In genomic region chr17:45225964-45226530, GRCh38 we compare ENCODE assay signal across 8 cellular contexts. TPM values are rescaled to one million over a fixed set of nuclear protein-coding genes. Genes with fewer than 3 reads are reported as not detected.
DNase-seq lines count a peak whose midpoint lies in the region; ATAC-seq and TF ChIP-seq lines count a peak whose summit lies in the region.

No MANE protein-coding gene starts in this region.

- H3K4me3 Mint-ChIP-seq in T-helper 1 cell treated with Interleukin-12 subunit alpha and Interleukin-12 subunit beta and Interleukin-4 antibody, amounts not matched to agents 30 μg/mL and 1 μg/mL, for 36 hours: peak overlapping the region; percentile 95
- H3K4me3 Mint-ChIP-seq in memory B cell: peak overlapping the region; percentile 92

- peak; percentile 38 for ATAC-seq in HG03108 (IDR thresholded peaks at IDR 0.05; ENCODE audit: unreplicated experiment)
- peak; percentile 62 for ATAC-seq in memory B cell (ENCODE audit: low read depth)

- H3K27ac Mint-ChIP-seq in T-helper 1 cell treated with Interleukin-12 subunit alpha and Interleukin-12 subunit beta and Interleukin-4 antibody, amounts not matched to agents 30 μg/mL and 1 μg/mL, for 36 hours: peak overlapping the region; percentile 96
- peak overlapping the region; percentile 98 for H3K27ac Mint-ChIP-seq in memory B cell

- DNase-seq in adrenal gland (peak; percentile 53 to 81 (median 64)), memory B cell (ENCODE audit: low spot score in 2 of 2) (peak; percentile 78 to 86), DMS79 treated with DMSO at 0.1 percent for 48 hours (lab: John Stamatoyannopoulos, UW) (no peak), NCI-H2171 (lab: John Stamatoyannopoulos, UW) (no peak)
- DNase-seq in stimulated activated CD8-positive, alpha-beta memory T cell treated with anti-CD3 and anti-CD28 coated beads, Interleukin-7, amount 100 ng/mL, for 4 hours (ENCODE audit: low read depth in 2 of 2): peak; percentile 94 to 97

- peaks cover 39% of the 10 kb centered on the region for H3K36me3 Mint-ChIP-seq in T-helper 1 cell treated with Interleukin-12 subunit alpha and Interleukin-12 subunit beta and Interleukin-4 antibody, amounts not matched to agents 30 μg/mL and 1 μg/mL, for 36 hours (ENCODE audit: low read depth)
- peaks cover 2% of the 10 kb centered on the region for H3K36me3 Mint-ChIP-seq in memory B cell

- peaks cover 6 to 30% of the 10 kb centered on the region in 2 donors for H3K4me1 ChIP-seq in adrenal gland (replicated peaks in 1 of 2)

- H3K36me3 ChIP-seq in adrenal gland (replicated peaks in 1 of 2): no peaks in the 10 kb centered on the region

- intact Hi-C loops in adrenal gland (cut with DNase I): loop anchor here in 1 of 2 donors (10.0 kb wide), 1 partner anchor 609 kb away; no protein-coding TSS in a partner anchor

- no peak overlapping the region for H3K4me3 ChIP-seq in adrenal gland

- H3K27ac ChIP-seq in adrenal gland: peak overlapping the region in 1 of 5 donors; percentile 85

- no peaks in the 10 kb centered on the region for H3K9me3 Mint-ChIP-seq in T-helper 1 cell treated with Interleukin-12 subunit alpha and Interleukin-12 subunit beta and Interleukin-4 antibody, amounts not matched to agents 30 μg/mL and 1 μg/mL, for 36 hours
- no peaks in the 10 kb centered on the region for H3K9me3 Mint-ChIP-seq in memory B cell

- WGBS in adrenal gland, 4 donors: 64 to 76% (median 66%) methylated on average over 8 to 11 of the region's 11 CpGs

- H3K27me3 ChIP-seq in adrenal gland: no peaks in the 10 kb centered on the region

- no peaks in the 10 kb centered on the region for H3K27me3 Mint-ChIP-seq in T-helper 1 cell treated with Interleukin-12 subunit alpha and Interleukin-12 subunit beta and Interleukin-4 antibody, amounts not matched to agents 30 μg/mL and 1 μg/mL, for 36 hours (ENCODE audit: low read depth)
- H3K27me3 Mint-ChIP-seq in memory B cell: no peaks in the 10 kb centered on the region

- no peaks in the 10 kb centered on the region for H3K9me3 ChIP-seq in adrenal gland (replicated peaks in 1 of 3)

- no peak for TF ChIP-seq CTCF in adrenal gland (IDR thresholded peaks at IDR 0.05)

- H3K4me1 Mint-ChIP-seq in T-helper 1 cell treated with Interleukin-12 subunit alpha and Interleukin-12 subunit beta and Interleukin-4 antibody, amounts not matched to agents 30 μg/mL and 1 μg/mL, for 36 hours (ENCODE audit: low read depth): peaks cover 63% of the 10 kb centered on the region
- peaks cover 66% of the 10 kb centered on the region for H3K4me1 Mint-ChIP-seq in memory B cell

- TF ChIP-seq POLR2A in GM18526 (IDR thresholded peaks at IDR 0.05; ENCODE audit: extremely low read depth, insufficient read length) (peak; percentile 94), adrenal gland (IDR thresholded peaks at IDR 0.05) (no peak)

RNA-seq across cellular contexts. Expression of gene FMNL1, which starts 4.4 kb away (rescaled TPM):
- 10 to 100 TPM in 6 of 8 donors, 1 to 10 TPM in 2; 6.7 to 20.3 (median 15.3) TPM for total RNA-seq in adrenal gland
- 10 to 100 TPM in 2 of 3 donors, 1 to 10 TPM in 1; 3.6 to 31.9 (median 13.7) TPM for polyA plus RNA-seq in adrenal gland

RNA-seq across cellular contexts. Expression of gene SPATA32, which starts 35.8 kb away (rescaled TPM):
- under 1 TPM in 1 of 8 donors, not detected in 7; 0.11 TPM for total RNA-seq in adrenal gland
- not detected for polyA plus RNA-seq in adrenal gland

Comparison
In these comparisons a context has a peak if more than half of its experiments do, and no peak if none do; other contexts are left out.
1. DNase-seq: peak in adrenal gland (7 of 7), memory B cell (2 of 2) and stimulated activated CD8-positive, alpha-beta memory T cell treated with anti-CD3 and anti-CD28 coated beads, Interleukin-7, amount 100 ng/mL, for 4 hours (2 of 2); none in DMS79 treated with DMSO at 0.1 percent for 48 hours (single experiment) and NCI-H2171 (single experiment).